10 cellular contexts compared by ENCODE assay signal in genomic region chr1:2135866-2136265, GRCh38. TPM values are rescaled to one million over a fixed set of nuclear protein-coding genes. Genes with fewer than 3 reads are reported as not detected.
A peak's percentile ranks its signal among the peaks of the same experiment; 100 is the strongest.
DNase-seq lines count a peak whose midpoint lies in the region; ATAC-seq lines count a peak whose summit lies in the region.
"Had no signal": no experiment of that assay in that cellular context is flagged by ENCODE, and none has a peak within 500 bp of the region (broad histone marks: within the 10 kb centered on the region; RNA-seq: fewer than 3 reads in every experiment).

No MANE protein-coding gene starts in this region.

- intact Hi-C loops in CD4-positive, alpha-beta memory T cell (cut with micrococcal nuclease) = no loop called here

- peaks cover 17% of the 10 kb centered on the region for H3K4me1 ChIP-seq in CD4-positive, alpha-beta memory T cell (ENCODE audit: insufficient read depth, low read length)
- H3K4me1 ChIP-seq in rectal smooth muscle tissue (ENCODE audit: control insufficient read depth, insufficient read depth, low read length) = peaks cover 25% of the 10 kb centered on the region

- no peaks in the 10 kb centered on the region for H3K27me3 ChIP-seq in CD4-positive, alpha-beta memory T cell (ENCODE audit: insufficient read depth, low read length)
- no peaks in the 10 kb centered on the region for H3K27me3 ChIP-seq in rectal smooth muscle tissue (ENCODE audit: control insufficient read depth, insufficient read depth, low read length)

- H3K27me3 Mint-ChIP-seq in CD4-positive, alpha-beta memory T cell = no peaks in the 10 kb centered on the region
- H3K27me3 Mint-ChIP-seq in T-helper 17 cell (no peaks in the 10 kb centered on the region), immature natural killer cell (ENCODE audit: low read depth in 3 of 3) (peaks cover 0 to 11% (median 9%) of the 10 kb centered on the region in 3 donors)

- no peaks in the 10 kb centered on the region for H3K9me3 ChIP-seq in CD4-positive, alpha-beta memory T cell (ENCODE audit: control insufficient read depth in 1 of 2, low read length in 2 of 2)
- no peaks in the 10 kb centered on the region for H3K9me3 ChIP-seq in T-helper 17 cell (ENCODE audit: control insufficient read depth, low read length, poor library complexity, severe bottlenecking)
- H3K9me3 ChIP-seq: SK-N-SH had no signal

- ATAC-seq in T-helper 17 cell = no peak

- no peak overlapping the region for H3K9ac ChIP-seq in rectal smooth muscle tissue (ENCODE audit: low read length)
- H3K9ac ChIP-seq: SK-N-SH had no signal

- H3K4me3 ChIP-seq in CD4-positive, alpha-beta memory T cell (ENCODE audit: low read length in 2 of 2) = no peak overlapping the region
- H3K4me3 ChIP-seq in rectal smooth muscle tissue (ENCODE audit: low read length) = no peak overlapping the region

- H3K4me3 Mint-ChIP-seq in CD4-positive, alpha-beta memory T cell = peak overlapping the region in 1 of 8 donors; percentile 58
- H3K4me3 Mint-ChIP-seq in T-helper 17 cell (no peak overlapping the region), immature natural killer cell (peak overlapping the region in 1 of 5 donors; percentile 2)

- H3K27ac Mint-ChIP-seq in CD4-positive, alpha-beta memory T cell = peak overlapping the region in 4 of 7 donors; percentile 38 to 85 (median 64)
- peak overlapping the region; percentile 67 for H3K27ac Mint-ChIP-seq in T-helper 17 cell
- peak overlapping the region in 4 of 6 donors; percentile 24 to 75 (median 56) for H3K27ac Mint-ChIP-seq in immature natural killer cell

- CTCF ChIA-PET in CD4-positive, alpha-beta memory T cell (lab: Charles Lee; ENCODE audit: partially characterized antibody) = interaction anchor here (1.2 kb wide), 1 partner anchor 38 kb away, joined by 5 read pairs; no protein-coding TSS in a partner anchor

- H3K27ac ChIP-seq in CD4-positive, alpha-beta memory T cell (ENCODE audit: low read depth, low read length) = no peak overlapping the region
- peak overlapping the region; percentile 86 for H3K27ac ChIP-seq in rectal smooth muscle tissue (ENCODE audit: low read depth, low read length)

- DNase-seq in CD4-positive, alpha-beta memory T cell = no peak
- DNase-seq in T-helper 17 cell = no peak
- DNase-seq in immature natural killer cell = no peak
- DNase-seq in hepatic stellate cell (ENCODE audit: low spot score) = no peak
- DNase-seq in SIG-M5 (lab: John Stamatoyannopoulos, UW) = no peak
- DNase-seq in NCI-H2029 (lab: John Stamatoyannopoulos, UW) = no peak
- DNase-seq in NCI-H1092 treated with DMSO at 0.1 percent for 48 hours (lab: John Stamatoyannopoulos, UW) = no peak
- DNase-seq: NCI-H510A treated with DMSO at 0.1 percent for 48 hours had no signal

- H3K36me3 ChIP-seq in CD4-positive, alpha-beta memory T cell (ENCODE audit: insufficient read depth, low read length) = no peaks in the 10 kb centered on the region
- no peaks in the 10 kb centered on the region for H3K36me3 ChIP-seq in rectal smooth muscle tissue (ENCODE audit: control insufficient read depth, insufficient read depth, low read length)

- H3K4me1 Mint-ChIP-seq in CD4-positive, alpha-beta memory T cell = peaks cover 13 to 66% (median 35%) of the 10 kb centered on the region in 4 donors
- peaks cover 22% of the 10 kb centered on the region for H3K4me1 Mint-ChIP-seq in T-helper 17 cell
- H3K4me1 Mint-ChIP-seq in immature natural killer cell = peaks cover 14 to 16% of the 10 kb centered on the region in 2 donors

- H3K36me3 Mint-ChIP-seq in CD4-positive, alpha-beta memory T cell = peaks cover 0 to 8% of the 10 kb centered on the region in 2 donors
- H3K36me3 Mint-ChIP-seq in T-helper 17 cell (ENCODE audit: low read depth) (no peaks in the 10 kb centered on the region), immature natural killer cell (no peaks in the 10 kb centered on the region)

- POLR2A ChIA-PET in CD4-positive, alpha-beta memory T cell (lab: Charles Lee; ENCODE audit: partially characterized antibody) = no interaction called here

- H3K9me3 Mint-ChIP-seq in CD4-positive, alpha-beta memory T cell = peaks cover 0 to 2% (median 0%) of the 10 kb centered on the region in 8 donors
- no peaks in the 10 kb centered on the region for H3K9me3 Mint-ChIP-seq in immature natural killer cell

RNA-seq across cellular contexts. Expression of gene FAAP20, which starts 58.7 kb away (rescaled TPM):
- total RNA-seq in CD4-positive, alpha-beta memory T cell = 10 to 100 TPM; 38.4 to 40.8 TPM
- polyA plus RNA-seq in CD4-positive, alpha-beta memory T cell = 10 to 100 TPM; 54.2 to 58.9 TPM
- total RNA-seq in T-helper 17 cell = 10 to 100 TPM; 44.6 to 48.6 TPM
- polyA plus RNA-seq in immature natural killer cell = 10 to 100 TPM; 56.7 to 99.6 (median 79.2) TPM
